ENCODE assay signal across 22 cellular contexts in genomic region chr5:2196989-2197531, GRCh38.
DNase-seq lines count a peak whose midpoint lies in the region; ATAC-seq and TF ChIP-seq lines count a peak whose summit lies in the region.
"Had no signal": no experiment of that assay in that cellular context is flagged by ENCODE, and none has a peak within 500 bp of the region (broad histone marks: within the 10 kb centered on the region; RNA-seq: fewer than 3 reads in every experiment).

No MANE protein-coding gene starts in this region.

- H3K4me1 Mint-ChIP-seq in neural progenitor cell (peaks cover 63% of the 10 kb centered on the region), type B pancreatic cell (ENCODE audit: unreplicated experiment) (peaks cover 11% of the 10 kb centered on the region)
- H3K4me1 Mint-ChIP-seq in naive thymus-derived CD8-positive, alpha-beta T cell = no peaks in the 10 kb centered on the region
- H3K4me1 Mint-ChIP-seq: GM23338 had no signal

- 61 to 65% methylated on average over 16 of the region's 16 CpGs for WGBS in testis, 2 donors

- peaks cover 4% of the 10 kb centered on the region for H3F3A ChIP-seq in neural progenitor cell (ENCODE audit: low read depth)

- TF ChIP-seq CTCF in neural progenitor cell (IDR thresholded peaks at IDR 0.05) = no peak
- no peak for TF ChIP-seq CTCF in type B pancreatic cell (conservative IDR thresholded peaks at IDR 0.05)
- no peak for TF ChIP-seq CTCF in testis (IDR thresholded peaks at IDR 0.05)

- H3K4me3 Mint-ChIP-seq in neural progenitor cell (peak overlapping the region; percentile 52), type B pancreatic cell (peak overlapping the region; percentile 6)
- H3K4me3 Mint-ChIP-seq in naive thymus-derived CD8-positive, alpha-beta T cell = no peak overlapping the region
- H3K4me3 Mint-ChIP-seq: GM23338 had no signal

- intact Hi-C loops in testis (cut with DNase I; ENCODE audit: low total_unique reads) = no loop called here

- H3K27me3 ChIP-seq in neural progenitor cell = no peaks in the 10 kb centered on the region
- H3K27me3 ChIP-seq in testis = no peaks in the 10 kb centered on the region
- H3K27me3 ChIP-seq: BE2C had no signal

- H3K9me3 ChIP-seq in neural progenitor cell (ENCODE audit: low read depth) (no peaks in the 10 kb centered on the region), testis (no peaks in the 10 kb centered on the region)
- H3K9me3 ChIP-seq: BE2C, HAP-1, MG63 had no signal

- no peaks in the 10 kb centered on the region for H4K20me1 ChIP-seq in neural progenitor cell (ENCODE audit: low read depth)

- H3K9me3 Mint-ChIP-seq in neural progenitor cell (peaks cover 16% of the 10 kb centered on the region), type B pancreatic cell (peaks cover 8% of the 10 kb centered on the region)
- peaks cover 0 to 20% (median 4%) of the 10 kb centered on the region in 9 donors for H3K9me3 Mint-ChIP-seq in naive thymus-derived CD8-positive, alpha-beta T cell

- H3K4me2 ChIP-seq in neural progenitor cell = no peak overlapping the region
- H3K4me2 ChIP-seq: A549, GM23338 had no signal

- H3K36me3 ChIP-seq in neural progenitor cell (no peaks in the 10 kb centered on the region), testis (ENCODE audit: low read depth, missing control alignments) (no peaks in the 10 kb centered on the region)
- H3K36me3 ChIP-seq: BE2C, HAP-1, MG63 had no signal

- H3K27me3 Mint-ChIP-seq in neural progenitor cell (ENCODE audit: insufficient read depth, low read depth) = peaks cover 22% of the 10 kb centered on the region
- H3K27me3 Mint-ChIP-seq in type B pancreatic cell = peaks cover 66% of the 10 kb centered on the region
- H3K27me3 Mint-ChIP-seq in naive thymus-derived CD8-positive, alpha-beta T cell = peaks cover 4 to 31% (median 25%) of the 10 kb centered on the region in 5 donors

- H3K4me1 ChIP-seq in neural progenitor cell = peaks cover 11% of the 10 kb centered on the region
- no peaks in the 10 kb centered on the region for H3K4me1 ChIP-seq in testis
- H3K4me1 ChIP-seq: A549, BE2C, HAP-1 had no signal

- H3K9ac ChIP-seq in neural progenitor cell = no peak overlapping the region

- DNase-seq in NCI-H1105 treated with DMSO at 0.1 percent for 48 hours (lab: John Stamatoyannopoulos, UW) (peak; percentile 32), islet precursor cell (peak; percentile 22), neural progenitor cell (ENCODE audit: low spot score) (peak; percentile 46), type B pancreatic cell (ENCODE audit: extremely low spot score, unreplicated experiment) (no peak), testis (no peak), NCI-H1694 treated with DMSO at 0.1 percent for 48 hours (lab: John Stamatoyannopoulos, UW) (no peak)
- DNase-seq in naive thymus-derived CD8-positive, alpha-beta T cell = no peak
- DNase-seq: BE2C, DND-41, MG63, NCI-H2081 treated with DMSO at 0.1 percent for 48 hours, NCI-H2171 treated with DMSO at 0.1 percent for 48 hours, OCI-M1 had no signal

- H2AFZ ChIP-seq in neural progenitor cell (replicated peaks) = no peak overlapping the region
- H2AFZ ChIP-seq: GM23338 had no signal

- ATAC-seq in naive thymus-derived CD8-positive, alpha-beta T cell = no peak
- no peak for ATAC-seq in GM21529 (IDR thresholded peaks at IDR 0.05; ENCODE audit: unreplicated experiment)
- ATAC-seq: A549, GM12878, GM23338, HepG2, K562, Right ventricle myocardium inferior had no signal

- H3K79me2 ChIP-seq in neural progenitor cell (ENCODE audit: low read depth) = no peaks in the 10 kb centered on the region

- TF ChIP-seq POLR2A in testis (IDR thresholded peaks at IDR 0.05) = no peak

- POLR2A ChIA-PET in naive thymus-derived CD8-positive, alpha-beta T cell (lab: Charles Lee) = no interaction called here

- H3K27ac ChIP-seq in neural progenitor cell = no peak overlapping the region
- H3K27ac ChIP-seq in testis = no peak overlapping the region
- H3K27ac ChIP-seq: A549, HL-60 had no signal

- H3K27ac Mint-ChIP-seq in neural progenitor cell = peak overlapping the region; percentile 91
- H3K27ac Mint-ChIP-seq in type B pancreatic cell = no peak overlapping the region
- no peak overlapping the region for H3K27ac Mint-ChIP-seq in naive thymus-derived CD8-positive, alpha-beta T cell
- H3K27ac Mint-ChIP-seq: GM23338 had no signal

- H3K36me3 Mint-ChIP-seq in neural progenitor cell = peaks cover 4% of the 10 kb centered on the region
- H3K36me3 Mint-ChIP-seq in type B pancreatic cell = no peaks in the 10 kb centered on the region
- H3K36me3 Mint-ChIP-seq in naive thymus-derived CD8-positive, alpha-beta T cell = peaks cover 0 to 7% (median 0%) of the 10 kb centered on the region in 3 donors

- H3K4me3 ChIP-seq in neural progenitor cell = no peak overlapping the region
- no peak overlapping the region for H3K4me3 ChIP-seq in testis
- H3K4me3 ChIP-seq: A549, GM12878, GM23338, HAP-1, K562, MG63 had no signal

Comparison
In these comparisons a context has a peak if more than half of its experiments do, and no peak if none do; other contexts are left out.
1. DNase-seq: peak in NCI-H1105 treated with DMSO at 0.1 percent for 48 hours (single experiment), islet precursor cell (single experiment) and neural progenitor cell (single experiment); none in type B pancreatic cell (single experiment), testis (single experiment), naive thymus-derived CD8-positive, alpha-beta T cell (0 of 10) and NCI-H1694 treated with DMSO at 0.1 percent for 48 hours (single experiment).
2. H3K4me3 Mint-ChIP-seq: peak in neural progenitor cell (single experiment) and type B pancreatic cell (single experiment); none in naive thymus-derived CD8-positive, alpha-beta T cell (0 of 10).